In the genomic region with DNA sequence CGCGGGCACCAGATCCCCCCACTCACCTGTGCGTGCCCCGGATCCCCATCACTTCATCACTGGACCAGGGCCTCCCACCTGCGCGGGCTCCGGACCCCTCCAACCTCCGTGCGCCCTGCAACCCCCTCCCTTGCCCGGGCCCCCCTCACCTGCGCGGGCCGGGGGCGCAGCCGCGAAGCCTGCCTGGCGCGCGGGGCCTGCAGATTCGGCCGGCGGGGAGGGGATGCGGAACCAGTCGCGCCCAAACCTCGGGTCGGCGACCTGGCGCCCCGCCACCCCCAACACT, we compare ENCODE assay signal across 8 cellular contexts. TPM values are rescaled to one million over a fixed set of nuclear protein-coding genes. Genes with fewer than 3 reads are reported as not detected.
DNase-seq lines count a peak whose midpoint lies in the region; ATAC-seq and TF ChIP-seq lines count a peak whose summit lies in the region.

No MANE protein-coding gene starts in this region.

- POLR2A ChIA-PET in HEK293 (lab: Yijun Ruan, JAX): interaction anchor here (0.6 to 1.3 kb wide), 31 partner anchors 9 to 768 kb away, joined by 3 to 55 read pairs (median 4); a partner anchor contains a TSS
- POLR2A ChIA-PET in activated CD8-positive, alpha-beta T cell treated with anti-CD3 and anti-CD28 coated beads for 36 hours (lab: Charles Lee): interaction anchor here (1.3 to 1.7 kb wide), 2 partner anchors 10 to 16 kb away, joined by 3 to 9 read pairs; a partner anchor contains a TSS

- peak overlapping the region; percentile 69 for H3K4me3 Mint-ChIP-seq in activated CD8-positive, alpha-beta T cell treated with anti-CD3 and anti-CD28 coated beads for 36 hours
- peak overlapping the region; percentile 71 to 84 for H3K4me3 Mint-ChIP-seq in stimulated activated naive CD8-positive, alpha-beta T cell treated with anti-CD3 and anti-CD28 coated beads, Interleukin-15, amount 100 ng/mL, for 72 hours

- H3K9me3 ChIP-seq in HEK293 (ENCODE audit: control insufficient read depth, insufficient read depth, low read depth, low read length) (no peaks in the 10 kb centered on the region), iPS-15b (ENCODE audit: control insufficient read depth, insufficient read depth, low read length) (no peaks in the 10 kb centered on the region)

- no peak for DNase-seq in activated CD8-positive, alpha-beta T cell treated with anti-CD3 and anti-CD28 coated beads for 36 hours
- no peak for DNase-seq in stimulated activated naive CD8-positive, alpha-beta T cell treated with anti-CD3 and anti-CD28 coated beads, Interleukin-15, amount 100 ng/mL, for 72 hours
- no peak for DNase-seq in NCI-H2227 (lab: John Stamatoyannopoulos, UW; ENCODE audit: unreplicated experiment)
- no peak for DNase-seq in NCI-H1092 treated with DMSO at 0.1 percent for 48 hours (lab: John Stamatoyannopoulos, UW)
- DNase-seq in NCI-H82 treated with DMSO at 0.1 percent for 48 hours (lab: John Stamatoyannopoulos, UW; ENCODE audit: unreplicated experiment): no peak

- no peak for ATAC-seq in activated CD8-positive, alpha-beta T cell treated with anti-CD3 and anti-CD28 coated beads for 36 hours
- ATAC-seq in stimulated activated naive CD8-positive, alpha-beta T cell treated with anti-CD3 and anti-CD28 coated beads, Interleukin-15, amount 100 ng/mL, for 72 hours: peak; percentile 8
- no peak for ATAC-seq in GM19397 (IDR thresholded peaks at IDR 0.05; ENCODE audit: unreplicated experiment)

- peaks cover 0 to 23% of the 10 kb centered on the region in 2 experiments; a peak in 2 of 3 replicates for H3K36me3 ChIP-seq in HEK293 (ENCODE audit: control insufficient read depth in 2 of 2, insufficient read depth in 1 of 2, low read length in 2 of 2)
- H3K36me3 ChIP-seq in iPS-15b (ENCODE audit: control insufficient read depth, insufficient read depth, low read length): peaks cover 8% of the 10 kb centered on the region

- TF ChIP-seq CTCF in HEK293 (tag by site-specific recombination; IDR thresholded peaks at IDR 0.05): no peak
- TF ChIP-seq CTCF in activated CD8-positive, alpha-beta T cell treated with anti-CD3 and anti-CD28 coated beads for 36 hours (IDR thresholded peaks at IDR 0.05): no peak

- peaks cover 6% of the 10 kb centered on the region for H3K27me3 ChIP-seq in iPS-15b (ENCODE audit: control insufficient read depth, insufficient read depth, low read length)

- H3K27ac Mint-ChIP-seq in activated CD8-positive, alpha-beta T cell treated with anti-CD3 and anti-CD28 coated beads for 36 hours: no peak overlapping the region
- H3K27ac Mint-ChIP-seq in stimulated activated naive CD8-positive, alpha-beta T cell treated with anti-CD3 and anti-CD28 coated beads, Interleukin-15, amount 100 ng/mL, for 72 hours: peak overlapping the region in 1 of 2 donors; percentile 60

- H3K4me3 ChIP-seq in HEK293 (ENCODE audit: low read depth, low read length) (peak overlapping the region; percentile 86), iPS-15b (ENCODE audit: low read depth, low read length) (peak overlapping the region; percentile 71)

- H3K27me3 Mint-ChIP-seq in activated CD8-positive, alpha-beta T cell treated with anti-CD3 and anti-CD28 coated beads for 36 hours: no peaks in the 10 kb centered on the region
- no peaks in the 10 kb centered on the region for H3K27me3 Mint-ChIP-seq in stimulated activated naive CD8-positive, alpha-beta T cell treated with anti-CD3 and anti-CD28 coated beads, Interleukin-15, amount 100 ng/mL, for 72 hours

- no peaks in the 10 kb centered on the region for H3K36me3 Mint-ChIP-seq in activated CD8-positive, alpha-beta T cell treated with anti-CD3 and anti-CD28 coated beads for 36 hours (ENCODE audit: low read depth)

- no peak overlapping the region for H3K9ac ChIP-seq in iPS-15b (ENCODE audit: low read depth, low read length)

- CTCF ChIA-PET in HEK293 (lab: Yijun Ruan, JAX): interaction anchor here (0.6 to 1.0 kb wide), 3 partner anchors 10 to 205 kb away, joined by 3 read pairs; no protein-coding TSS in a partner anchor
- CTCF ChIA-PET in activated CD8-positive, alpha-beta T cell treated with anti-CD3 and anti-CD28 coated beads for 36 hours (lab: Charles Lee): interaction anchor here (0.8 to 1.3 kb wide), 2 partner anchors 11 to 219 kb away, joined by 3 to 4 read pairs; no protein-coding TSS in a partner anchor

- H3K9me3 Mint-ChIP-seq in activated CD8-positive, alpha-beta T cell treated with anti-CD3 and anti-CD28 coated beads for 36 hours: no peaks in the 10 kb centered on the region
- H3K9me3 Mint-ChIP-seq in stimulated activated naive CD8-positive, alpha-beta T cell treated with anti-CD3 and anti-CD28 coated beads, Interleukin-15, amount 100 ng/mL, for 72 hours: no peaks in the 10 kb centered on the region

- intact Hi-C loops in activated CD8-positive, alpha-beta T cell treated with anti-CD3 and anti-CD28 coated beads for 36 hours (cut with micrococcal nuclease): no loop called here

- peaks cover 14% of the 10 kb centered on the region for H3K4me1 Mint-ChIP-seq in activated CD8-positive, alpha-beta T cell treated with anti-CD3 and anti-CD28 coated beads for 36 hours (ENCODE audit: low read depth)
- H3K4me1 Mint-ChIP-seq in stimulated activated naive CD8-positive, alpha-beta T cell treated with anti-CD3 and anti-CD28 coated beads, Interleukin-15, amount 100 ng/mL, for 72 hours: peaks cover 22% of the 10 kb centered on the region

- H3K4me1 ChIP-seq in HEK293 (ENCODE audit: control insufficient read depth, insufficient read depth, low read length) (peaks cover 13% of the 10 kb centered on the region), iPS-15b (ENCODE audit: control insufficient read depth, insufficient read depth, low read length) (peaks cover 6% of the 10 kb centered on the region)

- peak overlapping the region; percentile 78; the same call in 1 of the 2 replicates for H3K27ac ChIP-seq in HEK293 (ENCODE audit: extremely low read depth, low read depth, low read length)

TF ChIP-seq in HEK293, 187 proteins besides CTCF, POLR2A, EP300 and RAD21 (continues in another document):
- TF ChIP-seq ZNF19 (tag by site-specific recombination; IDR thresholded peaks at IDR 0.05; ENCODE audit: low read depth) (no peak), ZFP3 (tag by site-specific recombination; IDR thresholded peaks at IDR 0.05; ENCODE audit: low read depth) (no peak), SP3 (tag by site-specific recombination; IDR thresholded peaks at IDR 0.05) (no peak), ZNF658 (tag by site-specific recombination; IDR thresholded peaks at IDR 0.05) (no peak), ZNF132 (tag by site-specific recombination; IDR thresholded peaks at IDR 0.05; ENCODE audit: borderline replicate concordance) (no peak), ZNF350 (tag by site-specific recombination; IDR thresholded peaks at IDR 0.05) (no peak), REPIN1 (tag by site-specific recombination; IDR thresholded peaks at IDR 0.05; ENCODE audit: low read depth) (peak; percentile 30; the same call in 1 of the 2 replicates)
- TF ChIP-seq, protein P1, sequence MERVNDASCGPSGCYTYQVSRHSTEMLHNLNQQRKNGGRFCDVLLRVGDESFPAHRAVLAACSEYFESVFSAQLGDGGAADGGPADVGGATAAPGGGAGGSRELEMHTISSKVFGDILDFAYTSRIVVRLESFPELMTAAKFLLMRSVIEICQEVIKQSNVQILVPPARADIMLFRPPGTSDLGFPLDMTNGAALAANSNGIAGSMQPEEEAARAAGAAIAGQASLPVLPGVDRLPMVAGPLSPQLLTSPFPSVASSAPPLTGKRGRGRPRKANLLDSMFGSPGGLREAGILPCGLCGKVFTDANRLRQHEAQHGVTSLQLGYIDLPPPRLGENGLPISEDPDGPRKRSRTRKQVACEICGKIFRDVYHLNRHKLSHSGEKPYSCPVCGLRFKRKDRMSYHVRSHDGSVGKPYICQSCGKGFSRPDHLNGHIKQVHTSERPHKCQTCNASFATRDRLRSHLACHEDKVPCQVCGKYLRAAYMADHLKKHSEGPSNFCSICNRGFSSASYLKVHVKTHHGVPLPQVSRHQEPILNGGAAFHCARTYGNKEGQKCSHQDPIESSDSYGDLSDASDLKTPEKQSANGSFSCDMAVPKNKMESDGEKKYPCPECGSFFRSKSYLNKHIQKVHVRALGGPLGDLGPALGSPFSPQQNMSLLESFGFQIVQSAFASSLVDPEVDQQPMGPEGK (tag by site-specific recombination; IDR thresholded peaks at IDR 0.05): no peak
- TF ChIP-seq, protein P2, sequence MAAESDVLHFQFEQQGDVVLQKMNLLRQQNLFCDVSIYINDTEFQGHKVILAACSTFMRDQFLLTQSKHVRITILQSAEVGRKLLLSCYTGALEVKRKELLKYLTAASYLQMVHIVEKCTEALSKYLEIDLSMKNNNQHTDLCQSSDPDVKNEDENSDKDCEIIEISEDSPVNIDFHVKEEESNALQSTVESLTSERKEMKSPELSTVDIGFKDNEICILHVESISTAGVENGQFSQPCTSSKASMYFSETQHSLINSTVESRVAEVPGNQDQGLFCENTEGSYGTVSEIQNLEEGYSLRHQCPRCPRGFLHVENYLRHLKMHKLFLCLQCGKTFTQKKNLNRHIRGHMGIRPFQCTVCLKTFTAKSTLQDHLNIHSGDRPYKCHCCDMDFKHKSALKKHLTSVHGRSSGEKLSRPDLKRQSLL (tag by site-specific recombination; IDR thresholded peaks at IDR 0.05): no peak
- TF ChIP-seq, protein P3, sequence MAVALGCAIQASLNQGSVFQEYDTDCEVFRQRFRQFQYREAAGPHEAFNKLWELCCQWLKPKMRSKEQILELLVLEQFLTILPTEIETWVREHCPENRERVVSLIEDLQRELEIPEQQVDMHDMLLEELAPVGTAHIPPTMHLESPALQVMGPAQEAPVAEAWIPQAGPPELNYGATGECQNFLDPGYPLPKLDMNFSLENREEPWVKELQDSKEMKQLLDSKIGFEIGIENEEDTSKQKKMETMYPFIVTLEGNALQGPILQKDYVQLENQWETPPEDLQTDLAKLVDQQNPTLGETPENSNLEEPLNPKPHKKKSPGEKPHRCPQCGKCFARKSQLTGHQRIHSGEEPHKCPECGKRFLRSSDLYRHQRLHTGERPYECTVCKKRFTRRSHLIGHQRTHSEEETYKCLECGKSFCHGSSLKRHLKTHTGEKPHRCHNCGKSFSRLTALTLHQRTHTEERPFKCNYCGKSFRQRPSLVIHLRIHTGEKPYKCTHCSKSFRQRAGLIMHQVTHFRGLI (tag by site-specific recombination; IDR thresholded peaks at IDR 0.05): 0 out of 2 replicates have a peak, but pooled peaks have one; percentile 15

RNA-seq across cellular contexts. Expression of a gene that starts 0.2 kb away (rescaled TPM):
- 10 to 100 TPM in 1 of 2 experiments, 1 to 10 TPM in 1; 7.9 to 10.9 TPM for total RNA-seq in activated CD8-positive, alpha-beta T cell treated with anti-CD3 and anti-CD28 coated beads for 36 hours

RNA-seq across cellular contexts. Expression of a gene that starts 16.3 kb away (rescaled TPM):
- 10 to 100 TPM; 28.2 to 32.2 TPM for total RNA-seq in activated CD8-positive, alpha-beta T cell treated with anti-CD3 and anti-CD28 coated beads for 36 hours

RNA-seq across cellular contexts. Expression of a gene that starts 16.6 kb away (rescaled TPM):
- 10 to 100 TPM; 72.3 to 75.4 TPM for total RNA-seq in activated CD8-positive, alpha-beta T cell treated with anti-CD3 and anti-CD28 coated beads for 36 hours

RNA-seq across cellular contexts. Expression of a gene that starts 56.5 kb away (rescaled TPM):
- under 1 TPM; 0.63 to 0.98 TPM for total RNA-seq in activated CD8-positive, alpha-beta T cell treated with anti-CD3 and anti-CD28 coated beads for 36 hours

RNA-seq across cellular contexts. Expression of a gene that starts 57.3 kb away (rescaled TPM):
- total RNA-seq in activated CD8-positive, alpha-beta T cell treated with anti-CD3 and anti-CD28 coated beads for 36 hours: not detected
